In the genomic region with DNA sequence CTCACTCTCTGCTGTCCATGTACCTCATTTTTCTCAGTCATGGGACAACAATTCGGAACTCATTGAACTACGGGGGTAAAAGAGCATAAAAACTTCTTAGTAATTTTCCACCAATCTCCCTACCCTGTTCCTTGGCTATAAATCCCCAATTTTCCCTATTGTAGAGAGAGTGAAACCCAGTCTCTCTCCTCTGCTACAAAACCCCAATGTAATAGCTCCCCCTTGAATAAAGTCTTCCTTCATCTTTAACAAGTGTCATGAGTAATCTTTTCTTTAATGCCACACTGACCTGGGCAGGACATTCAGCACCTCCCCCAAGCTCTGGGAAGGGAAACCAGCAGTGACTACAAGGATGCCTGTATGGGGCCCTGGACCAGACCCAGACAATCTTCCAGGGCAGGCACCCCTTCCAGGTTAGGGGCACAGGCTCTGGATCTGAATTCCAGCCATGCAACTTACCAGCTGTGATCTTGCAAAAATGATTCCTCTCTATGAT, we compare ENCODE assay signal across 8 cellular contexts. TPM values are rescaled to one million over a fixed set of nuclear protein-coding genes. Genes with fewer than 3 reads are reported as not detected.
DNase-seq lines count a peak whose midpoint lies in the region; ATAC-seq and TF ChIP-seq lines count a peak whose summit lies in the region.

No MANE protein-coding gene starts in this region.

- peak overlapping the region; percentile 78 for H2AFZ ChIP-seq in ACC112 (ENCODE audit: low read length, unreplicated experiment)

- no peak for TF ChIP-seq CTCF in omental fat pad (IDR thresholded peaks at IDR 0.05)

- H3K4me3 ChIP-seq in ACC112 (ENCODE audit: low read depth, low read length) = peak overlapping the region; percentile 65

- H3K27me3 ChIP-seq in ACC112 (ENCODE audit: insufficient read depth, low read length) = no peaks in the 10 kb centered on the region

- ATAC-seq in omental fat pad (ENCODE audit: low FRiP score) (peak; percentile 29), HG03520 (IDR thresholded peaks at IDR 0.05; ENCODE audit: unreplicated experiment) (no peak), HG02870 (IDR thresholded peaks at IDR 0.05; ENCODE audit: unreplicated experiment) (no peak)

- peaks cover 10% of the 10 kb centered on the region for H3K4me1 ChIP-seq in ACC112 (ENCODE audit: control insufficient read depth, insufficient read depth, low read length, unreplicated experiment)

- peak overlapping the region; percentile 88 for H3K27ac ChIP-seq in ACC112 (ENCODE audit: low read depth, low read length)
- H3K27ac ChIP-seq in cingulate gyrus (ENCODE audit: low read depth, low read length) = peak overlapping the region; percentile 77

- peak; percentile 73 for DNase-seq in MV-4-11 (lab: John Stamatoyannopoulos, UW)
- no peak for DNase-seq in omental fat pad (ENCODE audit: low spot score)
- DNase-seq in DMS53 treated with DMSO at 0.1 percent for 48 hours (lab: John Stamatoyannopoulos, UW; ENCODE audit: unreplicated experiment) = no peak

- no peaks in the 10 kb centered on the region for H3K36me3 ChIP-seq in ACC112 (ENCODE audit: insufficient read depth, low read length)

- H3K79me2 ChIP-seq in ACC112 (ENCODE audit: control insufficient read depth, insufficient read depth, low read length, unreplicated experiment) = no peaks in the 10 kb centered on the region

- TF ChIP-seq POLR2A in GM19193 (IDR thresholded peaks at IDR 0.05; ENCODE audit: extremely low read depth, insufficient read depth, insufficient read length) = peak; percentile 61

RNA-seq across cellular contexts. Expression of a gene that starts 10.2 kb away (rescaled TPM):
- total RNA-seq in omental fat pad = 100 to 1,000 TPM; 444 to 832 (median 685) TPM

RNA-seq across cellular contexts. Expression of a gene that starts 33.7 kb away (rescaled TPM):
- total RNA-seq in omental fat pad = not detected

RNA-seq across cellular contexts. Expression of a gene that starts 54.1 kb away (rescaled TPM):
- under 1 TPM in 1 of 4 donors, not detected in 3; 0.56 TPM for total RNA-seq in omental fat pad

RNA-seq across cellular contexts. Expression of a gene that starts 56.0 kb away (rescaled TPM):
- 1 to 10 TPM in 1 of 4 donors, under 1 TPM in 1, not detected in 2; 0.47 to 1.1 TPM for total RNA-seq in omental fat pad
